In the genomic region with DNA sequence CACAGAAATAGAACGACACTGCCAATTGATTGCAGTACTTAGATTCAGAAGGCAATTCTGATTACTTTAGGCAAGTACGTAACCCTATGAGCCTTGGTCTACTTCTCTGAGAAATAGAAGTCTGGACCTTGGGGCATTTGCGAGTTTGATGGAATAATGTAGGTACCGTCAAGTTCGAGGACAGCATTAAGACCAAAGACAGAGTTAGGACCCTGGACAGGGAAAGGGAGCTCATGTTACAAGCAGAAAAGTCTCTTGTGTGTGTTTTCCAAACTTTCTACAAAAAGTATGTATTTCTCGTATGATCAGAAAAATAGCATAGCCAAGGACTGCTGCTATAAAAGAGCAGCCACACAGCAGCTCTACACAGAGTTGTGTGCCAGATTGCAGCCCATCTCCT, we compare ENCODE assay signal across 5 cellular contexts.
TF ChIP-seq lines count a peak whose summit lies in the region.

No MANE protein-coding gene starts in this region.

TF ChIP-seq in SK-N-SH, 30 proteins besides CTCF, POLR2A, EP300 and RAD21 (continued from another document):
- TF ChIP-seq, protein P1, sequence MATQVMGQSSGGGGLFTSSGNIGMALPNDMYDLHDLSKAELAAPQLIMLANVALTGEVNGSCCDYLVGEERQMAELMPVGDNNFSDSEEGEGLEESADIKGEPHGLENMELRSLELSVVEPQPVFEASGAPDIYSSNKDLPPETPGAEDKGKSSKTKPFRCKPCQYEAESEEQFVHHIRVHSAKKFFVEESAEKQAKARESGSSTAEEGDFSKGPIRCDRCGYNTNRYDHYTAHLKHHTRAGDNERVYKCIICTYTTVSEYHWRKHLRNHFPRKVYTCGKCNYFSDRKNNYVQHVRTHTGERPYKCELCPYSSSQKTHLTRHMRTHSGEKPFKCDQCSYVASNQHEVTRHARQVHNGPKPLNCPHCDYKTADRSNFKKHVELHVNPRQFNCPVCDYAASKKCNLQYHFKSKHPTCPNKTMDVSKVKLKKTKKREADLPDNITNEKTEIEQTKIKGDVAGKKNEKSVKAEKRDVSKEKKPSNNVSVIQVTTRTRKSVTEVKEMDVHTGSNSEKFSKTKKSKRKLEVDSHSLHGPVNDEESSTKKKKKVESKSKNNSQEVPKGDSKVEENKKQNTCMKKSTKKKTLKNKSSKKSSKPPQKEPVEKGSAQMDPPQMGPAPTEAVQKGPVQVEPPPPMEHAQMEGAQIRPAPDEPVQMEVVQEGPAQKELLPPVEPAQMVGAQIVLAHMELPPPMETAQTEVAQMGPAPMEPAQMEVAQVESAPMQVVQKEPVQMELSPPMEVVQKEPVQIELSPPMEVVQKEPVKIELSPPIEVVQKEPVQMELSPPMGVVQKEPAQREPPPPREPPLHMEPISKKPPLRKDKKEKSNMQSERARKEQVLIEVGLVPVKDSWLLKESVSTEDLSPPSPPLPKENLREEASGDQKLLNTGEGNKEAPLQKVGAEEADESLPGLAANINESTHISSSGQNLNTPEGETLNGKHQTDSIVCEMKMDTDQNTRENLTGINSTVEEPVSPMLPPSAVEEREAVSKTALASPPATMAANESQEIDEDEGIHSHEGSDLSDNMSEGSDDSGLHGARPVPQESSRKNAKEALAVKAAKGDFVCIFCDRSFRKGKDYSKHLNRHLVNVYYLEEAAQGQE (IDR thresholded peaks at IDR 0.05; ENCODE audit: low read depth, low read length), result peak; percentile 78; the same call in 1 of the 2 replicates

TF ChIP-seq in SK-N-SH treated with all-trans-retinoic acid at 6 μM for 48 hours, 23 proteins besides CTCF, POLR2A, EP300 and RAD21 (continued from another document and continues in another):
- TF ChIP-seq, protein P2, sequence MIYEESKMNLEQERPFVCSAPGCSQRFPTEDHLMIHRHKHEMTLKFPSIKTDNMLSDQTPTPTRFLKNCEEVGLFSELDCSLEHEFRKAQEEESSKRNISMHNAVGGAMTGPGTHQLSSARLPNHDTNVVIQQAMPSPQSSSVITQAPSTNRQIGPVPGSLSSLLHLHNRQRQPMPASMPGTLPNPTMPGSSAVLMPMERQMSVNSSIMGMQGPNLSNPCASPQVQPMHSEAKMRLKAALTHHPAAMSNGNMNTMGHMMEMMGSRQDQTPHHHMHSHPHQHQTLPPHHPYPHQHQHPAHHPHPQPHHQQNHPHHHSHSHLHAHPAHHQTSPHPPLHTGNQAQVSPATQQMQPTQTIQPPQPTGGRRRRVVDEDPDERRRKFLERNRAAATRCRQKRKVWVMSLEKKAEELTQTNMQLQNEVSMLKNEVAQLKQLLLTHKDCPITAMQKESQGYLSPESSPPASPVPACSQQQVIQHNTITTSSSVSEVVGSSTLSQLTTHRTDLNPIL (CRISPR knock-in tag; IDR thresholded peaks at IDR 0.05; ENCODE audit: low read depth), result no peak
- no peak for TF ChIP-seq GLIS3 (CRISPR knock-in tag; IDR thresholded peaks at IDR 0.05)
- TF ChIP-seq ARNTL (CRISPR knock-in tag; IDR thresholded peaks at IDR 0.05; ENCODE audit: borderline replicate concordance, low read depth), result no peak
- no peak for TF ChIP-seq ZNF565 (CRISPR knock-in tag; conservative IDR thresholded peaks at IDR 0.05; ENCODE audit: low read depth)
- TF ChIP-seq, protein P3, sequence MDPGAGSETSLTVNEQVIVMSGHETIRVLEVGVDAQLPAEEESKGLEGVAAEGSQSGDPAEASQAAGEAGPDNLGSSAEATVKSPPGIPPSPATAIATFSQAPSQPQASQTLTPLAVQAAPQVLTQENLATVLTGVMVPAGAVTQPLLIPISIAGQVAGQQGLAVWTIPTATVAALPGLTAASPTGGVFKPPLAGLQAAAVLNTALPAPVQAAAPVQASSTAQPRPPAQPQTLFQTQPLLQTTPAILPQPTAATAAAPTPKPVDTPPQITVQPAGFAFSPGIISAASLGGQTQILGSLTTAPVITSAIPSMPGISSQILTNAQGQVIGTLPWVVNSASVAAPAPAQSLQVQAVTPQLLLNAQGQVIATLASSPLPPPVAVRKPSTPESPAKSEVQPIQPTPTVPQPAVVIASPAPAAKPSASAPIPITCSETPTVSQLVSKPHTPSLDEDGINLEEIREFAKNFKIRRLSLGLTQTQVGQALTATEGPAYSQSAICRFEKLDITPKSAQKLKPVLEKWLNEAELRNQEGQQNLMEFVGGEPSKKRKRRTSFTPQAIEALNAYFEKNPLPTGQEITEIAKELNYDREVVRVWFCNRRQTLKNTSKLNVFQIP (CRISPR knock-in tag; IDR thresholded peaks at IDR 0.05; ENCODE audit: borderline replicate concordance, low read depth), result no peak
- TF ChIP-seq ZFP3 (CRISPR knock-in tag; IDR thresholded peaks at IDR 0.05), result no peak
- no peak for TF ChIP-seq BACH2 (CRISPR knock-in tag; IDR thresholded peaks at IDR 0.05; ENCODE audit: borderline replicate concordance)

TF ChIP-seq in GM23338, 12 proteins besides CTCF, POLR2A, EP300 and RAD21 (continued from another document):
- TF ChIP-seq, protein P4, sequence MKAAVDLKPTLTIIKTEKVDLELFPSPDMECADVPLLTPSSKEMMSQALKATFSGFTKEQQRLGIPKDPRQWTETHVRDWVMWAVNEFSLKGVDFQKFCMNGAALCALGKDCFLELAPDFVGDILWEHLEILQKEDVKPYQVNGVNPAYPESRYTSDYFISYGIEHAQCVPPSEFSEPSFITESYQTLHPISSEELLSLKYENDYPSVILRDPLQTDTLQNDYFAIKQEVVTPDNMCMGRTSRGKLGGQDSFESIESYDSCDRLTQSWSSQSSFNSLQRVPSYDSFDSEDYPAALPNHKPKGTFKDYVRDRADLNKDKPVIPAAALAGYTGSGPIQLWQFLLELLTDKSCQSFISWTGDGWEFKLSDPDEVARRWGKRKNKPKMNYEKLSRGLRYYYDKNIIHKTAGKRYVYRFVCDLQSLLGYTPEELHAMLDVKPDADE (IDR thresholded peaks at IDR 0.05), result no peak
- no peak for TF ChIP-seq ZNF114 (CRISPR knock-in tag; IDR thresholded peaks at IDR 0.05)
- TF ChIP-seq, protein P1 (IDR thresholded peaks at IDR 0.05; ENCODE audit: unreplicated experiment), result peak; percentile 51

TF ChIP-seq in HEK293, 187 proteins besides CTCF, POLR2A, EP300 and RAD21:
- TF ChIP-seq, protein P1 (tag by site-specific recombination; IDR thresholded peaks at IDR 0.05), result peak; percentile 71
- TF ChIP-seq ZFP3 (tag by site-specific recombination; IDR thresholded peaks at IDR 0.05; ENCODE audit: low read depth), result no peak
- no peak for TF ChIP-seq ZNF621 (tag by site-specific recombination; IDR thresholded peaks at IDR 0.05)
- no peak for TF ChIP-seq ZNF112 (tag by site-specific recombination; IDR thresholded peaks at IDR 0.05)
- TF ChIP-seq ZNF266 (tag by site-specific recombination; IDR thresholded peaks at IDR 0.05; ENCODE audit: low read depth), result no peak
- TF ChIP-seq ZNF571 (tag by site-specific recombination; IDR thresholded peaks at IDR 0.05), result no peak
- TF ChIP-seq ZNF629 (tag by site-specific recombination; IDR thresholded peaks at IDR 0.05), result no peak
- no peak for TF ChIP-seq MYNN (tag by site-specific recombination; IDR thresholded peaks at IDR 0.05; ENCODE audit: borderline replicate concordance)

TF ChIP-seq in Ishikawa, 13 proteins besides CTCF, POLR2A, EP300 and RAD21:
- TF ChIP-seq, protein P1 (IDR thresholded peaks at IDR 0.05; ENCODE audit: low read depth), result peak; percentile 72
- TF ChIP-seq YY1 (IDR thresholded peaks at IDR 0.05; ENCODE audit: low read depth), result no peak
